In the genomic region with DNA sequence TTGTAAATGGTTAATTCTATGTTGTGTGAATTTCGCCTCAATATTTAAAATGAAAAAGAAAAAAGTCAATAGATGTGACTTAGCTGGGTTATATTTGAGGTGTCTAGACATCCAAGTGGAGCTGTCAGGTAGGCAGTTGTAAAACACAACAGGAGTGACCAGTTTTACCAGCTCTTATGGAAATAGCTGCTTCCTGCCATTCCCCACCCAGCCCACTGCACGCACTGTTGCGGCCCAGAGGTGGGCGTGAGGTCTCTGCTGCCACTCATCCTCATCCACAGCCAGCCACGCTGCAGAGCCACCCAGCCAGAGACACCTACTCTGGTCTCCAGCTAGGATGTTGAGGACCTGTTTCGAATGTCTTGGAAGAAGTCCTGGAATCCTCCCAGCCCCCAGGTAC, we compare ENCODE assay signal across 24 cellular contexts. TPM values are rescaled to one million over a fixed set of nuclear protein-coding genes. Genes with fewer than 3 reads are reported as not detected.
"Had no signal": no experiment of that assay in that cellular context is flagged by ENCODE, and none has a peak within 500 bp of the region (broad histone marks: within the 10 kb centered on the region; RNA-seq: fewer than 3 reads in every experiment).

No MANE protein-coding gene starts in this region.

- DNase-seq: activated CD4-positive, alpha-beta T cell treated with anti-CD3 and anti-CD28 coated beads, Interleukin-2, amount 10 ng/mL, durations not matched to agents 7 days and 5 days; activated CD8-positive, alpha-beta T cell treated with anti-CD3 and anti-CD28 coated beads, Interleukin-2, amount 10 ng/mL, durations not matched to agents 7 days and 5 days; activated naive CD4-positive, alpha-beta T cell treated with anti-CD3 and anti-CD28 coated beads, Interleukin-2, amount 10 ng/mL, durations not matched to agents 7 days and 5 days; activated naive CD8-positive, alpha-beta T cell treated with anti-CD3 and anti-CD28 coated beads, Interleukin-2, amount 50 U/mL, for 24 hours; activated T-cell treated with anti-CD3 and anti-CD28 coated beads, Interleukin-2, amount 50 U/mL, for 24 hours; anterior cingulate cortex; brain microvascular endothelial cell; central memory CD4-positive, alpha-beta T cell; dorsolateral prefrontal cortex; head of caudate nucleus; kidney glomerular epithelial cell; left ventricle myocardium superior; nephron progenitor cell; occipital lobe; stimulated activated CD4-positive, alpha-beta T cell treated with anti-CD3 and anti-CD28 coated beads, Interleukin-12 subunit alpha, Interleukin-12 subunit beta, amount 100 ng/mL, for 4 hours; stimulated activated CD4-positive, alpha-beta T cell treated with anti-CD3 and anti-CD28 coated beads, Interleukin-1b, Interleukin-23, amount 100 ng/mL, for 48 hours; stimulated activated CD8-positive, alpha-beta memory T cell treated with anti-CD3 and anti-CD28 coated beads, Interleukin-4, amount 100 ng/mL, for 48 hours; stimulated activated naive CD8-positive, alpha-beta T cell treated with anti-CD3 and anti-CD28 coated beads, Interleukin-15, Interleukin-2, amounts not matched to agents 100 U/mL and 50 U/mL, for 24 hours; T-helper 9 cell; transverse colon had no signal

- H3K4me1 ChIP-seq: transverse colon had no signal

- H3K36me3 ChIP-seq: brain microvascular endothelial cell, suprapubic skin, transverse colon had no signal

- H3K27me3 ChIP-seq: dorsolateral prefrontal cortex, suprapubic skin, transverse colon had no signal

- H3K27ac ChIP-seq: brain microvascular endothelial cell, dorsolateral prefrontal cortex, suprapubic skin, transverse colon had no signal

- FAIRE-seq: colon, frontal cortex had no signal

- H3K9me3 ChIP-seq: suprapubic skin, transverse colon had no signal

- H3K4me3 ChIP-seq: dorsolateral prefrontal cortex, suprapubic skin, transverse colon had no signal

- ATAC-seq: activated CD8-positive, alpha-beta T cell treated with anti-CD3 and anti-CD28 coated beads, Interleukin-2, amount 10 ng/mL, durations not matched to agents 7 days and 5 days; activated naive CD8-positive, alpha-beta T cell treated with anti-CD3 and anti-CD28 coated beads, Interleukin-2, amount 50 U/mL, for 24 hours; left ventricle myocardium superior; stimulated activated naive CD8-positive, alpha-beta T cell treated with anti-CD3 and anti-CD28 coated beads, Interleukin-15, Interleukin-2, amounts not matched to agents 100 U/mL and 50 U/mL, for 24 hours had no signal

RNA-seq across cellular contexts. Expression of gene CARD14, which starts 3.4 kb away (rescaled TPM):
- total RNA-seq: activated CD4-positive, alpha-beta T cell treated with anti-CD3 and anti-CD28 coated beads, Interleukin-2, amount 10 ng/mL, durations not matched to agents 7 days and 5 days; activated CD8-positive, alpha-beta T cell treated with anti-CD3 and anti-CD28 coated beads, Interleukin-2, amount 10 ng/mL, durations not matched to agents 7 days and 5 days; left ventricle myocardium superior; progenitor cell of endocrine pancreas had no signal
